In genomic region chr13:82011355-82011754, GRCh38 we compare ENCODE assay signal across 2 cellular contexts.
TF ChIP-seq lines count a peak whose summit lies in the region.

No MANE protein-coding gene starts in this region.

TF ChIP-seq in H1, 55 proteins besides CTCF, POLR2A, EP300 and RAD21 (continued from another document):
- TF ChIP-seq KDM1A (IDR thresholded peaks at IDR 0.05; ENCODE audit: borderline replicate concordance, low read length) (no peak), NRF1 (IDR thresholded peaks at IDR 0.05; ENCODE audit: low read depth, low read length) (no peak), JUN (IDR thresholded peaks at IDR 0.05; ENCODE audit: low read depth, low read length) (no peak), SP4 (IDR thresholded peaks at IDR 0.05; ENCODE audit: low read length) (no peak), SAP30 (IDR thresholded peaks at IDR 0.05; ENCODE audit: insufficient read depth, insufficient replicate concordance, low read length) (no peak), SIX5 (IDR thresholded peaks at IDR 0.05; ENCODE audit: low read depth, low read length) (no peak), BRCA1 (IDR thresholded peaks at IDR 0.05; ENCODE audit: low read depth, low read length) (no peak), TEAD4 (IDR thresholded peaks at IDR 0.05; ENCODE audit: low read depth, low read length) (peak; percentile 75), POU5F1 (IDR thresholded peaks at IDR 0.05; ENCODE audit: low read depth, low read length) (0 out of 2 replicates have a peak, but pooled peaks have one; percentile 63)

TF ChIP-seq in SK-N-SH treated with all-trans-retinoic acid at 6 μM for 48 hours, 23 proteins besides CTCF, POLR2A, EP300 and RAD21 (continued from another document):
- TF ChIP-seq CREB5 (CRISPR knock-in tag; IDR thresholded peaks at IDR 0.05; ENCODE audit: low read depth) (no peak), TSHZ2 (CRISPR knock-in tag; IDR thresholded peaks at IDR 0.05) (no peak), ESRRG (CRISPR knock-in tag; IDR thresholded peaks at IDR 0.05) (no peak), ZNF565 (CRISPR knock-in tag; conservative IDR thresholded peaks at IDR 0.05; ENCODE audit: low read depth) (no peak), OSR1 (CRISPR knock-in tag; IDR thresholded peaks at IDR 0.05) (no peak), GLIS3 (CRISPR knock-in tag; IDR thresholded peaks at IDR 0.05) (no peak), ZNF70 (CRISPR knock-in tag; IDR thresholded peaks at IDR 0.05) (no peak), ZFP3 (CRISPR knock-in tag; IDR thresholded peaks at IDR 0.05) (no peak), SNAI2 (CRISPR knock-in tag; IDR thresholded peaks at IDR 0.05) (no peak), ZC3H10 (CRISPR knock-in tag; IDR thresholded peaks at IDR 0.05) (no peak), ZNF8 (CRISPR knock-in tag; IDR thresholded peaks at IDR 0.05) (no peak), TCF4 (CRISPR knock-in tag; IDR thresholded peaks at IDR 0.05; ENCODE audit: borderline replicate concordance) (no peak)
